In the genomic region with DNA sequence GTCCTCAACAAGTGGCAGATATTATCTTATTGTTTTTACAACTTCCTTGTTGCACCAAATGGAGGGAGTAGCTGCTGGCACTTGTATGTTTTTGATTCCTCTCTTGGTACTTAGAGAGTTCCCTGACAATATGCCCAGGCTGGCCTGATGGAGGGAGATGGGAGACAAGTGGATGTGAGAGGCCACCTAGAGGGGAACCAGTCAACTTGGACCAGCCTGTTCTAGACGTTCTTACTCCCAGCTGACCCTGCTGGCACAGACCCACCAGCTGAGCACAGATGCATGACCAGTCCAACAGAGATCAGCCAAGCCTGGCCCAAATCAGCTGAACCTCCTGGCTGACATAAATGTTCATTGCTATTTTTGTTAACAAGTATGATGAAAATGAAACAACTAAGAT, we compare ENCODE assay signal across 11 cellular contexts.
A peak's percentile ranks its signal among the peaks of the same experiment; 100 is the strongest.
DNase-seq lines count a peak whose midpoint lies in the region; ATAC-seq, FAIRE-seq and TF ChIP-seq lines count a peak whose summit lies in the region.
"Had no signal": no experiment of that assay in that cellular context is flagged by ENCODE, and none has a peak within 500 bp of the region (broad histone marks: within the 10 kb centered on the region; RNA-seq: fewer than 3 reads in every experiment).

No MANE protein-coding gene starts in this region.

- CTCF ChIA-PET in endothelial cell of umbilical vein (lab: Charles Lee), result interaction anchor here (1.0 kb wide), 1 partner anchor 488 kb away, joined by 6 read pairs; no protein-coding TSS in a partner anchor

- H3K27ac ChIP-seq in endothelial cell of umbilical vein (ENCODE audit: insufficient read depth, low read depth, low read length) (no peak overlapping the region), osteoblast (ENCODE audit: low read depth, low read length) (no peak overlapping the region)

- TF ChIP-seq POLR2A in NB4 (IDR thresholded peaks at IDR 0.05; ENCODE audit: extremely low read depth, insufficient read length), result no peak
- TF ChIP-seq POLR2A in endothelial cell of umbilical vein (IDR thresholded peaks at IDR 0.05; ENCODE audit: low read depth, low read length), result no peak
- TF ChIP-seq POLR2A in GM18505 (IDR thresholded peaks at IDR 0.05; ENCODE audit: borderline replicate concordance, extremely low read depth, insufficient read depth, insufficient read length), result no peak

- H2AFZ ChIP-seq in endothelial cell of umbilical vein (ENCODE audit: low read depth, low read length) (no peak overlapping the region), osteoblast (ENCODE audit: low read length) (no peak overlapping the region)

- intact Hi-C loops in endothelial cell of umbilical vein (cut with micrococcal nuclease), result no loop called here

- FAIRE-seq in endothelial cell of umbilical vein (lab: Jason Lieb, UNC), result no peak

- H3K27me3 ChIP-seq in endothelial cell of umbilical vein (ENCODE audit: control insufficient read depth in 2 of 2, insufficient read depth in 2 of 2, low read length in 2 of 2), result no peaks in the 10 kb centered on the region
- H3K27me3 ChIP-seq in osteoblast (ENCODE audit: insufficient read depth, low read length), result peaks cover 5% of the 10 kb centered on the region

- H3K79me2 ChIP-seq in endothelial cell of umbilical vein (ENCODE audit: control insufficient read depth, insufficient read depth, low read length) (no peaks in the 10 kb centered on the region), osteoblast (ENCODE audit: insufficient read depth, low read length) (no peaks in the 10 kb centered on the region)

- no TSS peak for BruUV-seq in endothelial cell of umbilical vein (replicated peaks; lab: Mats Ljungman, UMichigan)

- POLR2A ChIA-PET in endothelial cell of umbilical vein (lab: Charles Lee), result no interaction called here

- H3K4me3 ChIP-seq in NB4 (ENCODE audit: low read depth, low read length), result no peak overlapping the region
- no peak overlapping the region for H3K4me3 ChIP-seq in endothelial cell of umbilical vein (replicated peaks in 1 of 3; ENCODE audit: insufficient read depth in 1 of 3, low read depth in 1 of 3, low read length in 3 of 3)
- no peak overlapping the region for H3K4me3 ChIP-seq in osteoblast (ENCODE audit: insufficient read depth, low read length)

- H3K4me1 ChIP-seq in endothelial cell of umbilical vein (ENCODE audit: control insufficient read depth, extremely low read depth, insufficient read depth, low read length), result no peaks in the 10 kb centered on the region
- no peaks in the 10 kb centered on the region for H3K4me1 ChIP-seq in osteoblast (ENCODE audit: insufficient read depth, low read length)

- no peak for ATAC-seq in GM18505 (IDR thresholded peaks at IDR 0.05; ENCODE audit: unreplicated experiment)

- no peaks in the 10 kb centered on the region for H3K9me3 ChIP-seq in endothelial cell of umbilical vein (replicated peaks; ENCODE audit: control insufficient read depth, insufficient read depth, low read length)
- H3K9me3 ChIP-seq in osteoblast (ENCODE audit: low read depth, low read length), result no peaks in the 10 kb centered on the region

- no peaks in the 10 kb centered on the region for H3K9me1 ChIP-seq in endothelial cell of umbilical vein (replicated peaks; ENCODE audit: control insufficient read depth, extremely low read depth, insufficient read depth, low read length)

- H3K36me3 ChIP-seq in endothelial cell of umbilical vein (ENCODE audit: control insufficient read depth in 2 of 2, extremely low read depth in 1 of 2, insufficient read depth in 2 of 2, low read length in 2 of 2) (no peaks in the 10 kb centered on the region), osteoblast (ENCODE audit: insufficient read depth, low read length) (no peaks in the 10 kb centered on the region)

- peak; percentile 26 for DNase-seq in ELF-1 (ENCODE audit: low read depth, low spot score)
- peak; percentile 19 for DNase-seq in NB4 (ENCODE audit: low read depth)
- DNase-seq in endothelial cell of umbilical vein (ENCODE audit: low read depth, low spot score), result peak; percentile 13
- peak; percentile 34 for DNase-seq in osteoblast (ENCODE audit: insufficient read length, low spot score, missing footprints)
- no peak for DNase-seq in stimulated activated CD4-positive, alpha-beta T cell treated with anti-CD3 and anti-CD28 coated beads, Interleukin-4, amount 100 ng/mL, for 24 hours
- DNase-seq in T1000 (lab: John Stamatoyannopoulos, UW), result no peak
- no peak for DNase-seq in stimulated activated CD4-positive, alpha-beta T cell treated with anti-CD3 and anti-CD28 coated beads, Interleukin-2, amount 100 ng/mL, for 24 hours
- DNase-seq: activated naive CD8-positive, alpha-beta T cell treated with anti-CD3 and anti-CD28 coated beads, Interleukin-2, amount 10 ng/mL, durations not matched to agents 7 days and 5 days; NK-92 treated with Interleukin-12 subunit alpha and Interleukin-12 subunit beta, amount 100 ng/mL, for 24 hours; stimulated activated CD8-positive, alpha-beta memory T cell treated with anti-CD3 and anti-CD28 coated beads, Interleukin-4, amount 100 ng/mL, for 48 hours had no signal

- H3K4me2 ChIP-seq in endothelial cell of umbilical vein (ENCODE audit: insufficient read depth, low read length) (no peak overlapping the region), osteoblast (ENCODE audit: insufficient read depth, low read length) (no peak overlapping the region)

- no peak overlapping the region for H3K9ac ChIP-seq in endothelial cell of umbilical vein (replicated peaks; ENCODE audit: extremely low read depth, insufficient read depth, low read length)

- dilution Hi-C loops in endothelial cell of umbilical vein (cut with MboI; ENCODE audit: extremely low pct_ligation_motif_present, low sequenced_read_pairs), result no loop called here

- TF ChIP-seq CTCF in NB4 (IDR thresholded peaks at IDR 0.05; ENCODE audit: low read depth, low read length) (no peak), endothelial cell of umbilical vein (IDR thresholded peaks at IDR 0.05; ENCODE audit: extremely low read depth in 1 of 2, insufficient read depth in 1 of 2, low read depth in 1 of 2, low read length in 2 of 2) (peak in 1 of 2 donors; percentile 5), osteoblast (IDR thresholded peaks at IDR 0.05; ENCODE audit: extremely low read depth, low read depth, low read length) (peak; percentile 41)

- H4K20me1 ChIP-seq in endothelial cell of umbilical vein (replicated peaks; ENCODE audit: control insufficient read depth, extremely low read depth, insufficient read depth, low read length), result no peaks in the 10 kb centered on the region
- H4K20me1 ChIP-seq in osteoblast (ENCODE audit: insufficient read depth, low read length), result no peaks in the 10 kb centered on the region

TF ChIP-seq in endothelial cell of umbilical vein, 7 proteins besides CTCF, POLR2A, EP300 and RAD21:
- no peak for TF ChIP-seq MYC (IDR thresholded peaks at IDR 0.05; ENCODE audit: low read depth, low read length)
- TF ChIP-seq JUN (IDR thresholded peaks at IDR 0.05; ENCODE audit: borderline replicate concordance, insufficient read depth, insufficient read length, low read depth), result no peak
- TF ChIP-seq, protein P1, sequence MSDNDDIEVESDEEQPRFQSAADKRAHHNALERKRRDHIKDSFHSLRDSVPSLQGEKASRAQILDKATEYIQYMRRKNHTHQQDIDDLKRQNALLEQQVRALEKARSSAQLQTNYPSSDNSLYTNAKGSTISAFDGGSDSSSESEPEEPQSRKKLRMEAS (IDR thresholded peaks at IDR 0.05; ENCODE audit: insufficient read depth, insufficient read length), result no peak
- TF ChIP-seq FOS (IDR thresholded peaks at IDR 0.05; ENCODE audit: borderline replicate concordance, insufficient read depth, low read length), result no peak
- no peak for TF ChIP-seq EZH2 (IDR thresholded peaks at IDR 0.05; ENCODE audit: borderline replicate concordance, low read depth, low read length, severe bottlenecking)
- no peak for TF ChIP-seq GATA2 (IDR thresholded peaks at IDR 0.05; ENCODE audit: insufficient read depth, insufficient read length, low read depth, low read length)
- no peak for TF ChIP-seq POLR2AphosphoS5 (IDR thresholded peaks at IDR 0.05; ENCODE audit: insufficient read depth, low read depth, low read length)

Comparison
In these comparisons a context has a peak if more than half of its experiments do, and no peak if none do; other contexts are left out.
1. DNase-seq: peak in ELF-1 (single experiment), NB4 (single experiment), endothelial cell of umbilical vein (single experiment) and osteoblast (single experiment); none in stimulated activated CD4-positive, alpha-beta T cell treated with anti-CD3 and anti-CD28 coated beads, Interleukin-4, amount 100 ng/mL, for 24 hours (single experiment), T1000 (single experiment) and stimulated activated CD4-positive, alpha-beta T cell treated with anti-CD3 and anti-CD28 coated beads, Interleukin-2, amount 100 ng/mL, for 24 hours (0 of 2).